In the genomic region with DNA sequence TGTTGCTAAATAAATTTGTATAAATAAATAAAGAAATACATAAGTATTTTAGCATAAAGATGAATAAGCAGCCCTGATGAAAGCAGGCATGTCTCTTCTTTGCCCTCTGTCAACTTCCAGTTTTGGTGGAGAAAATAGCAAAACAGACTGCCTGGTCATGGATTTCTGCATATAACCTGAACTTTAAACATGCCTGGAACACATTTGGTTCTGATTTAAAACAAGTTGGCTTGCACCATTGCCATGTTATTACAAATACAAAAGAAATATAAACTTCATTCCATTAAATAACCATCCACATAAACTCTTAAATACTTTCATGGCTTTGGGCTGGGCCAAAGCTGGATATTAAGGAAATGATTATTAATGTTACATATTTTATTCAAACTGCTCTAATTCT, we compare ENCODE assay signal across 33 cellular contexts.
"Had no signal": no experiment of that assay in that cellular context is flagged by ENCODE, and none has a peak within 500 bp of the region (broad histone marks: within the 10 kb centered on the region; RNA-seq: fewer than 3 reads in every experiment).

No MANE protein-coding gene starts in this region.

- H3K36me3 ChIP-seq: neural progenitor cell, thoracic aorta, uterus had no signal

- H3K4me1 ChIP-seq: neural progenitor cell had no signal

- H3K4me1 Mint-ChIP-seq: activated B cell treated with CpG ODN at 0.5 μM for 24 hours; activated CD8-positive, alpha-beta memory T cell treated with anti-CD3 and anti-CD28 coated beads, Interleukin-2, amount 10 ng/mL, durations not matched to agents 7 days and 5 days; central memory CD8-positive, alpha-beta T cell; immature natural killer cell; naive thymus-derived CD4-positive, alpha-beta T cell; neural progenitor cell; stimulated activated effector memory CD8-positive, alpha-beta T cell treated with anti-CD3 and anti-CD28 coated beads, Interleukin-12 subunit alpha, Interleukin-12 subunit beta, amount 100 ng/mL, for 72 hours had no signal

- H3K9me3 Mint-ChIP-seq: activated B cell treated with CpG ODN at 0.5 μM for 24 hours; activated naive CD4-positive, alpha-beta T cell treated with anti-CD3 and anti-CD28 coated beads, Interleukin-2, amount 50 U/mL, for 72 hours; activated T-helper 2 cell treated with anti-CD3 and anti-CD28 coated beads, Interferon-gamma antibody, Interleukin-2, Interleukin-4, amounts not matched to agents 10 μg/mL and 5 μg/mL and 100 μg/mL, durations not matched to agents 14 hours and 24 hours and 36 hours; stimulated activated effector memory CD8-positive, alpha-beta T cell treated with anti-CD3 and anti-CD28 coated beads, Interleukin-12 subunit alpha, Interleukin-12 subunit beta, amount 100 ng/mL, for 72 hours; T-helper 2 cell treated with Interferon-gamma antibody and Interleukin-4, amounts not matched to agents 5 μg/mL and 100 μg/mL, for 36 hours had no signal

- H3K36me3 Mint-ChIP-seq: activated CD8-positive, alpha-beta memory T cell treated with anti-CD3 and anti-CD28 coated beads, Interleukin-2, amount 10 ng/mL, durations not matched to agents 7 days and 5 days; activated naive CD4-positive, alpha-beta T cell treated with anti-CD3 and anti-CD28 coated beads, Interleukin-2, amount 50 U/mL, for 72 hours; immature natural killer cell; naive thymus-derived CD4-positive, alpha-beta T cell; neural progenitor cell; stimulated activated effector memory CD8-positive, alpha-beta T cell treated with anti-CD3 and anti-CD28 coated beads, Interleukin-12 subunit alpha, Interleukin-12 subunit beta, amount 100 ng/mL, for 72 hours had no signal

- H2AFZ ChIP-seq: neural progenitor cell had no signal

- H3K27ac Mint-ChIP-seq: activated B cell treated with CpG ODN at 0.5 μM for 24 hours; activated CD8-positive, alpha-beta memory T cell treated with anti-CD3 and anti-CD28 coated beads, Interleukin-2, amount 10 ng/mL, durations not matched to agents 7 days and 5 days; activated CD8-positive, alpha-beta T cell treated with anti-CD3 and anti-CD28 coated beads, Interleukin-2, amount 10 ng/mL, durations not matched to agents 7 days and 5 days; activated naive CD4-positive, alpha-beta T cell treated with anti-CD3 and anti-CD28 coated beads, Interleukin-2, amount 50 U/mL, for 72 hours; activated T-helper 2 cell treated with anti-CD3 and anti-CD28 coated beads, Interferon-gamma antibody, Interleukin-2, Interleukin-4, amounts not matched to agents 10 μg/mL and 5 μg/mL and 100 μg/mL, durations not matched to agents 14 hours and 24 hours and 36 hours; immature natural killer cell; naive thymus-derived CD4-positive, alpha-beta T cell; neural progenitor cell; stimulated activated effector memory CD8-positive, alpha-beta T cell treated with anti-CD3 and anti-CD28 coated beads, Interleukin-12 subunit alpha, Interleukin-12 subunit beta, amount 100 ng/mL, for 72 hours; stimulated activated naive CD8-positive, alpha-beta T cell treated with anti-CD3 and anti-CD28 coated beads, Interleukin-15, Interleukin-2, amounts not matched to agents 100 ng/mL and 50 ng/mL, for 24 hours; T-helper 2 cell treated with Interferon-gamma antibody and Interleukin-4, amounts not matched to agents 5 μg/mL and 100 μg/mL, for 36 hours had no signal

- H3K4me3 Mint-ChIP-seq: activated B cell treated with CpG ODN at 0.5 μM for 24 hours; activated CD8-positive, alpha-beta memory T cell treated with anti-CD3 and anti-CD28 coated beads, Interleukin-2, amount 10 ng/mL, durations not matched to agents 7 days and 5 days; activated CD8-positive, alpha-beta T cell treated with anti-CD3 and anti-CD28 coated beads, Interleukin-2, amount 10 ng/mL, durations not matched to agents 7 days and 5 days; central memory CD8-positive, alpha-beta T cell; immature natural killer cell; naive thymus-derived CD4-positive, alpha-beta T cell; neural progenitor cell; stimulated activated effector memory CD8-positive, alpha-beta T cell treated with anti-CD3 and anti-CD28 coated beads, Interleukin-12 subunit alpha, Interleukin-12 subunit beta, amount 100 ng/mL, for 72 hours; stimulated activated naive CD8-positive, alpha-beta T cell treated with anti-CD3 and anti-CD28 coated beads, Interleukin-15, Interleukin-2, amounts not matched to agents 100 ng/mL and 50 ng/mL, for 24 hours; T-helper 2 cell treated with Interferon-gamma antibody and Interleukin-4, amounts not matched to agents 5 μg/mL and 100 μg/mL, for 36 hours had no signal

- DNase-seq: activated B cell treated with CpG ODN at 0.5 μM for 24 hours; activated CD4-positive, alpha-beta T cell treated with anti-CD3 and anti-CD28 coated beads, Interleukin-2, amount 50 U/mL, for 1 hour; activated CD8-positive, alpha-beta memory T cell treated with anti-CD3 and anti-CD28 coated beads, Interleukin-2, amount 10 ng/mL, durations not matched to agents 7 days and 5 days; activated CD8-positive, alpha-beta T cell treated with anti-CD3 and anti-CD28 coated beads, Interleukin-2, amount 10 ng/mL, durations not matched to agents 7 days and 5 days; activated T-cell treated with anti-CD3 and anti-CD28 coated beads, Interleukin-2, amount 50 U/mL, for 48 hours; anterior cingulate cortex; dermis blood vessel endothelial cell; effector CD8-positive, alpha-beta T cell; erythroblast; head of caudate nucleus; hypothalamus; immature natural killer cell; kidney; left colon; midbrain; naive thymus-derived CD4-positive, alpha-beta T cell; occipital lobe; posterior cingulate gyrus; right cardiac atrium; stimulated activated CD4-positive, alpha-beta T cell treated with anti-CD3 and anti-CD28 coated beads, Interleukin-12 subunit alpha, Interleukin-12 subunit beta, amount 100 ng/mL, for 4 hours; stimulated activated CD4-positive, alpha-beta T cell treated with anti-CD3 and anti-CD28 coated beads, Interleukin-4, amount 100 ng/mL, for 24 hours; T-helper 1 cell; trophoblast cell; uterus had no signal

- H3K27me3 ChIP-seq: neural progenitor cell, uterus had no signal

- H3K27ac ChIP-seq: neural progenitor cell, thoracic aorta, uterus had no signal

- H3K4me3 ChIP-seq: neural progenitor cell, skin epidermis, thoracic aorta, uterus had no signal

- H3K9me3 ChIP-seq: uterus had no signal

- H3K4me2 ChIP-seq: neural progenitor cell had no signal

- H3K27me3 Mint-ChIP-seq: activated B cell treated with CpG ODN at 0.5 μM for 24 hours; activated CD8-positive, alpha-beta memory T cell treated with anti-CD3 and anti-CD28 coated beads, Interleukin-2, amount 10 ng/mL, durations not matched to agents 7 days and 5 days; central memory CD8-positive, alpha-beta T cell; stimulated activated naive CD8-positive, alpha-beta T cell treated with anti-CD3 and anti-CD28 coated beads, Interleukin-15, Interleukin-2, amounts not matched to agents 100 ng/mL and 50 ng/mL, for 24 hours had no signal

- ATAC-seq: activated CD8-positive, alpha-beta memory T cell treated with anti-CD3 and anti-CD28 coated beads, Interleukin-2, amount 10 ng/mL, durations not matched to agents 7 days and 5 days; activated CD8-positive, alpha-beta T cell treated with anti-CD3 and anti-CD28 coated beads, Interleukin-2, amount 10 ng/mL, durations not matched to agents 7 days and 5 days; activated naive CD4-positive, alpha-beta T cell treated with anti-CD3 and anti-CD28 coated beads, Interleukin-2, amount 50 U/mL, for 72 hours; left colon; naive thymus-derived CD4-positive, alpha-beta T cell; right cardiac atrium; stimulated activated effector memory CD8-positive, alpha-beta T cell treated with anti-CD3 and anti-CD28 coated beads, Interleukin-12 subunit alpha, Interleukin-12 subunit beta, amount 100 ng/mL, for 72 hours had no signal
